In genomic region chr20:32893263-32893877, GRCh38 we compare ENCODE assay signal across 26 cellular contexts. TPM values are rescaled to one million over a fixed set of nuclear protein-coding genes. Genes with fewer than 3 reads are reported as not detected.
"Had no signal": no experiment of that assay in that cellular context is flagged by ENCODE, and none has a peak within 500 bp of the region (broad histone marks: within the 10 kb centered on the region; RNA-seq: fewer than 3 reads in every experiment).

No MANE protein-coding gene starts in this region.

- H3K4me3 Mint-ChIP-seq: activated CD4-positive, alpha-beta memory T cell treated with anti-CD3 and anti-CD28 coated beads for 36 hours; activated CD4-positive, alpha-beta T cell treated with anti-CD3 and anti-CD28 coated beads, Interleukin-2, amount 10 ng/mL, durations not matched to agents 7 days and 5 days; activated naive CD4-positive, alpha-beta T cell treated with anti-CD3 and anti-CD28 coated beads for 36 hours; activated naive CD8-positive, alpha-beta T cell; activated T-cell treated with anti-CD3 and anti-CD28 coated beads, Interleukin-2, amount 50 U/mL, for 4 hours; brain; T-cell had no signal

- DNase-seq: activated CD4-positive, alpha-beta T cell treated with anti-CD3 and anti-CD28 coated beads, Interleukin-2, amount 10 ng/mL, durations not matched to agents 7 days and 5 days; activated CD4-positive, CD25-positive, alpha-beta regulatory T cell; activated CD8-positive, alpha-beta memory T cell treated with anti-CD3 and anti-CD28 coated beads for 24 hours; activated effector memory CD4-positive, alpha-beta T cell treated with anti-CD3 and anti-CD28 coated beads, Interleukin-2, amount 50 U/mL, for 16 hours; activated T-cell treated with anti-CD3 and anti-CD28 coated beads, Interleukin-2, amount 50 U/mL, for 4 hours; amygdala; MV-4-11; NCI-H1092 treated with DMSO at 0.1 percent for 48 hours; NCI-H1436; NCI-H1694 treated with DMSO at 0.1 percent for 48 hours; NCI-H2029 treated with DMSO at 0.1 percent for 48 hours; NCI-H345; NCI-H510A; NCI-H526 treated with DMSO at 0.1 percent for 48 hours; SIG-M5; T1000 had no signal

- H3K9ac ChIP-seq: KMS-11 had no signal

- H3K9me3 ChIP-seq: MG63 had no signal

- H3K4me3 ChIP-seq: cardiac muscle cell, MG63, SK-N-MC had no signal

- H3K27me3 ChIP-seq: cardiac muscle cell, MG63 had no signal

- H3K27ac Mint-ChIP-seq: activated CD4-positive, alpha-beta memory T cell treated with anti-CD3 and anti-CD28 coated beads for 36 hours; activated CD4-positive, alpha-beta T cell treated with anti-CD3 and anti-CD28 coated beads, Interleukin-2, amount 10 ng/mL, durations not matched to agents 7 days and 5 days; activated naive CD4-positive, alpha-beta T cell treated with anti-CD3 and anti-CD28 coated beads for 36 hours; activated naive CD8-positive, alpha-beta T cell; T-cell had no signal

- ATAC-seq: activated T-cell treated with anti-CD3 and anti-CD28 coated beads, Interleukin-2, amount 50 U/mL, for 4 hours; T-cell had no signal

- H3K4me2 ChIP-seq: KMS-11 had no signal

- H3K4me1 Mint-ChIP-seq: activated CD4-positive, alpha-beta T cell treated with anti-CD3 and anti-CD28 coated beads, Interleukin-2, amount 10 ng/mL, durations not matched to agents 7 days and 5 days; T-cell had no signal

- H3K27me3 Mint-ChIP-seq: activated CD4-positive, alpha-beta memory T cell treated with anti-CD3 and anti-CD28 coated beads for 36 hours; activated CD4-positive, alpha-beta T cell treated with anti-CD3 and anti-CD28 coated beads, Interleukin-2, amount 10 ng/mL, durations not matched to agents 7 days and 5 days; activated naive CD8-positive, alpha-beta T cell; T-cell had no signal

- H3K9me3 Mint-ChIP-seq: activated CD4-positive, alpha-beta memory T cell treated with anti-CD3 and anti-CD28 coated beads for 36 hours; activated CD4-positive, alpha-beta T cell treated with anti-CD3 and anti-CD28 coated beads, Interleukin-2, amount 10 ng/mL, durations not matched to agents 7 days and 5 days; activated naive CD4-positive, alpha-beta T cell treated with anti-CD3 and anti-CD28 coated beads for 36 hours; activated T-cell treated with anti-CD3 and anti-CD28 coated beads, Interleukin-2, amount 50 U/mL, for 4 hours; brain; T-cell had no signal

- H3K36me3 Mint-ChIP-seq: activated CD4-positive, alpha-beta memory T cell treated with anti-CD3 and anti-CD28 coated beads for 36 hours; activated naive CD8-positive, alpha-beta T cell; brain; T-cell had no signal

- H3K27ac ChIP-seq: cardiac muscle cell, KMS-11, SK-N-MC had no signal

- H3K36me3 ChIP-seq: cardiac muscle cell, MG63 had no signal

RNA-seq across cellular contexts. Expression of gene EFCAB8, which starts 34.6 kb away (rescaled TPM):
- total RNA-seq: cardiac muscle cell, OCI-LY7 had no signal
